8 cellular contexts compared by ENCODE assay signal in the genomic region with DNA sequence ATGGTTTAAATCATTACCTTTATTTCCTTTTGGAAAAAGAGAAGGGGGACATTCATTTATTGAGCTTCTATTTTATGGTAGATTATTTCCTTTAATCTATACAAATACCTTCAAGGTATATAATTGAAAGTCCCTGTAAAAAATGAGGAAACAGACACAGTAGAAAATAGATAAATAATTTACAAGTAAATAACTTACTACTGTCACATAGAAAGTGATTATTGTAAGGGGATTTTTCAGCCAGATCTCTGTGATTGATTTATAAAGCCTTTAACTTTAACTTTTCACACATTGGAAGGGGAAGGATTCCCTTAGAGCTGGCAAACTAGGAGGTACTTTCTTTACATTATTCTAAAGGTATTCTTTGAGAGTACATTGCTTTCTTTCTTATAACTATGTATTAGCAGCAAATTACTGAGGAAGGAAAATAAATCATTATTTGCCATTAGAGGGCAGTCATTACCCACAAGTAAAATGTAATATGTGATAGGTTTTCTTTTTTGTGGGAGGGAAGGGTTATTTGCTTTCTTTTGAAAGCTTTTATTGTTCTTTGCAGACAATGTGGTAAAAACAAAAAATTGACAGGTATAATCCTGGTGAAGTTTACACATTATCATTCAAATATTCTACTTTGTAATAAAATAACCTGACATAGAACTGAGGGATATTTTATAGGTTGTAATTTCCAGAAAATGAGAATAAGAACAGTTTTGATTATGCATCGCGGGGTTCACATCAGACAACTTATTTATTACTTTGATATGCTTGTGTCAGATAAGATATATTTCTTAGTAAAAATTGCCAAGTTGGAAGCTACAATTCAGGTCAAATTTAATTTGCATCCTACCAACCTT. TPM values are rescaled to one million over a fixed set of nuclear protein-coding genes. Genes with fewer than 3 reads are reported as not detected.
DNase-seq lines count a peak whose midpoint lies in the region; ATAC-seq and TF ChIP-seq lines count a peak whose summit lies in the region.

No MANE protein-coding gene starts in this region.

- no peaks in the 10 kb centered on the region for H3K27me3 ChIP-seq in lung (ENCODE audit: control insufficient read depth, insufficient read depth)

- POLR2A ChIA-PET in HEK293 (lab: Yijun Ruan, JAX) = no interaction called here

- no peaks in the 10 kb centered on the region for H3K9me3 Mint-ChIP-seq in brain

- H3K36me3 ChIP-seq in HEK293 (ENCODE audit: control insufficient read depth in 2 of 2, insufficient read depth in 1 of 2, low read length in 2 of 2) (no peaks in the 10 kb centered on the region), lung (ENCODE audit: control insufficient read depth in 2 of 2, insufficient read depth in 2 of 2, low read length in 2 of 2) (no peaks in the 10 kb centered on the region)

- 98% methylated on average over 2 of the region's 2 CpGs for WGBS in lung, 2 donors

- no peak overlapping the region for H3K4me3 Mint-ChIP-seq in brain

- peak; percentile 36 for DNase-seq in NCI-H345 (lab: John Stamatoyannopoulos, UW)
- DNase-seq in NCI-H345 treated with DMSO at 0.1 percent for 48 hours (lab: John Stamatoyannopoulos, UW; ENCODE audit: unreplicated experiment) = no peak
- DNase-seq in NCI-H1694 (lab: John Stamatoyannopoulos, UW) = peak; percentile 28
- no peak for DNase-seq in lung (ENCODE audit: low spot score)
- no peak for DNase-seq in effector CD8-positive, alpha-beta T cell (lab: John Stamatoyannopoulos, UW)
- DNase-seq in NCI-H226 = no peak

- ATAC-seq in lung (ENCODE audit: insufficient read depth, low FRiP score) = no peak

- H3K4me1 Mint-ChIP-seq in brain = peaks cover 21% of the 10 kb centered on the region

- TF ChIP-seq CTCF in HEK293 (tag by site-specific recombination; IDR thresholded peaks at IDR 0.05) (0 out of 2 replicates have a peak, but pooled peaks have one; percentile 13), brain (conservative IDR thresholded peaks at IDR 0.05) (peak; percentile 79 to 80), lung (IDR thresholded peaks at IDR 0.05; ENCODE audit: control extremely low read depth, extremely low read depth) (peak; percentile 55)

- H3K9me3 ChIP-seq in HEK293 (ENCODE audit: control insufficient read depth, insufficient read depth, low read depth, low read length) (no peaks in the 10 kb centered on the region), lung (ENCODE audit: control insufficient read depth in 2 of 2, insufficient read depth in 1 of 2, low read length in 1 of 2) (no peaks in the 10 kb centered on the region)

- no peaks in the 10 kb centered on the region for H3K27me3 Mint-ChIP-seq in brain

- no peak overlapping the region for H3K27ac ChIP-seq in HEK293 (ENCODE audit: extremely low read depth, low read depth, low read length)
- H3K27ac ChIP-seq in lung (ENCODE audit: low read depth in 1 of 2, low read length in 1 of 2) = no peak overlapping the region

- H3K4me3 ChIP-seq in HEK293 (ENCODE audit: low read depth, low read length) (no peak overlapping the region), lung (no peak overlapping the region)

- no peaks in the 10 kb centered on the region for H3K36me3 Mint-ChIP-seq in brain

- H3K4me1 ChIP-seq in HEK293 (ENCODE audit: control insufficient read depth, insufficient read depth, low read length) = peaks cover 5% of the 10 kb centered on the region; the same call in 1 of the 2 replicates
- no peaks in the 10 kb centered on the region for H3K4me1 ChIP-seq in lung (ENCODE audit: control insufficient read depth in 2 of 2, insufficient read depth in 2 of 2, low read length in 2 of 2)

- H3K27ac Mint-ChIP-seq in brain = peak overlapping the region in 2 of 5 experiments; percentile 57 to 73

- CTCF ChIA-PET in HEK293 (lab: Yijun Ruan, JAX) = interaction anchor here (0.6 to 6.1 kb wide), 17 partner anchors 10 to 1618 kb away, joined by 3 to 44 read pairs (median 3); no protein-coding TSS in a partner anchor

TF ChIP-seq in HEK293, 187 proteins besides CTCF, POLR2A, EP300 and RAD21:
- TF ChIP-seq ZNF138 (tag by site-specific recombination; IDR thresholded peaks at IDR 0.05; ENCODE audit: borderline replicate concordance) = no peak
- no peak for TF ChIP-seq ZNF660 (tag by site-specific recombination; IDR thresholded peaks at IDR 0.05)
- peak; percentile 68 for TF ChIP-seq ZNF654 (tag by site-specific recombination; IDR thresholded peaks at IDR 0.05; ENCODE audit: low read depth)
- TF ChIP-seq ZNF302 (tag by site-specific recombination; IDR thresholded peaks at IDR 0.05; ENCODE audit: low read depth) = no peak
- TF ChIP-seq ZNF266 (tag by site-specific recombination; IDR thresholded peaks at IDR 0.05; ENCODE audit: low read depth) = no peak
- no peak for TF ChIP-seq ZNF664 (tag by site-specific recombination; IDR thresholded peaks at IDR 0.05)

RNA-seq across cellular contexts. Expression of a gene that starts 24.8 kb away (rescaled TPM):
- polyA plus RNA-seq in brain (ENCODE audit: insufficient read depth, low read depth, low replicate concordance) (15.1 TPM), lung (10 to 100 TPM; 12.5 to 25.4 TPM)
- 10 to 100 TPM; 42.3 to 72.2 TPM for total RNA-seq in lung

Comparison
In these comparisons a context has a peak if more than half of its experiments do, and no peak if none do; other contexts are left out.
1. DNase-seq: peak in NCI-H345 (single experiment) and NCI-H1694 (single experiment); none in NCI-H345 treated with DMSO at 0.1 percent for 48 hours (single experiment), lung (single experiment), effector CD8-positive, alpha-beta T cell (single experiment) and NCI-H226 (single experiment).
2. CTCF ChIP-seq: peak in every context shown above with its lines; median percentile 80 in brain; 55 in lung; 13 in HEK293.